In genomic region chr12:111846016-111846415, GRCh38 we compare ENCODE assay signal across 1 cellular context.
TF ChIP-seq lines count a peak whose summit lies in the region.

No MANE protein-coding gene starts in this region.

TF ChIP-seq in K562, 482 proteins besides CTCF, POLR2A, EP300 and RAD21:
- no peak for TF ChIP-seq ZFP1 (CRISPR knock-in tag; IDR thresholded peaks at IDR 0.05)
- TF ChIP-seq SMARCB1 (IDR thresholded peaks at IDR 0.05; ENCODE audit: insufficient read length, low read depth) = no peak
- TF ChIP-seq, protein P1, sequence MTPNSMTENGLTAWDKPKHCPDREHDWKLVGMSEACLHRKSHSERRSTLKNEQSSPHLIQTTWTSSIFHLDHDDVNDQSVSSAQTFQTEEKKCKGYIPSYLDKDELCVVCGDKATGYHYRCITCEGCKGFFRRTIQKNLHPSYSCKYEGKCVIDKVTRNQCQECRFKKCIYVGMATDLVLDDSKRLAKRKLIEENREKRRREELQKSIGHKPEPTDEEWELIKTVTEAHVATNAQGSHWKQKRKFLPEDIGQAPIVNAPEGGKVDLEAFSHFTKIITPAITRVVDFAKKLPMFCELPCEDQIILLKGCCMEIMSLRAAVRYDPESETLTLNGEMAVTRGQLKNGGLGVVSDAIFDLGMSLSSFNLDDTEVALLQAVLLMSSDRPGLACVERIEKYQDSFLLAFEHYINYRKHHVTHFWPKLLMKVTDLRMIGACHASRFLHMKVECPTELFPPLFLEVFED (CRISPR knock-in tag; conservative IDR thresholded peaks at IDR 0.05) = no peak
- no peak for TF ChIP-seq ZC3H11A (IDR thresholded peaks at IDR 0.05; ENCODE audit: low read depth, low read length)
- TF ChIP-seq ETS2 (tag; IDR thresholded peaks at IDR 0.05; ENCODE audit: borderline replicate concordance, poor library complexity, severe bottlenecking) = no peak
- no peak for TF ChIP-seq NFRKB (IDR thresholded peaks at IDR 0.05; ENCODE audit: low read depth)
